ENCODE assay signal across 21 cellular contexts in genomic region chr6:36523936-36524499, GRCh38.
"Had no signal": no experiment of that assay in that cellular context is flagged by ENCODE, and none has a peak within 500 bp of the region (broad histone marks: within the 10 kb centered on the region; RNA-seq: fewer than 3 reads in every experiment).

No MANE protein-coding gene starts in this region.

- H3K27me3 ChIP-seq: ascending aorta, esophagus muscularis mucosa, gastroesophageal sphincter, heart left ventricle, ovary, upper lobe of left lung had no signal

- H3K4me3 ChIP-seq: ascending aorta, esophagus muscularis mucosa, gastroesophageal sphincter, heart left ventricle, ovary, psoas muscle, thoracic aorta, upper lobe of left lung had no signal

- H3K4me3 Mint-ChIP-seq: activated B cell treated with CpG ODN at 0.5 μM for 24 hours; activated CD4-positive, alpha-beta T cell treated with anti-CD3 and anti-CD28 coated beads, Interleukin-2, amount 10 ng/mL, durations not matched to agents 24 days and 14 days; naive thymus-derived CD8-positive, alpha-beta T cell had no signal

- H3K36me3 ChIP-seq: ovary had no signal

- FAIRE-seq: endothelial cell of umbilical vein, small intestine had no signal

- H3K9me3 ChIP-seq: ascending aorta, esophagus muscularis mucosa, gastroesophageal sphincter, heart left ventricle, ovary, psoas muscle, thoracic aorta, upper lobe of left lung had no signal

- H3K4me1 ChIP-seq: ascending aorta had no signal

- H3K27ac ChIP-seq: ascending aorta, esophagus muscularis mucosa, gastroesophageal sphincter, heart left ventricle, ovary, psoas muscle, thoracic aorta, upper lobe of left lung had no signal

- H3K27me3 Mint-ChIP-seq: activated B cell treated with CpG ODN at 0.5 μM for 24 hours; activated CD4-positive, alpha-beta T cell treated with anti-CD3 and anti-CD28 coated beads, Interleukin-2, amount 10 ng/mL, durations not matched to agents 24 days and 14 days; naive thymus-derived CD8-positive, alpha-beta T cell had no signal

- ATAC-seq: gastroesophageal sphincter; heart left ventricle; naive thymus-derived CD8-positive, alpha-beta T cell; psoas muscle; right cardiac atrium had no signal

- H3K9me3 Mint-ChIP-seq: activated B cell treated with CpG ODN at 0.5 μM for 24 hours; activated CD4-positive, alpha-beta T cell treated with anti-CD3 and anti-CD28 coated beads, Interleukin-2, amount 10 ng/mL, durations not matched to agents 24 days and 14 days; naive thymus-derived CD8-positive, alpha-beta T cell had no signal

- H3K27ac Mint-ChIP-seq: activated B cell treated with CpG ODN at 0.5 μM for 24 hours; activated CD4-positive, alpha-beta T cell treated with anti-CD3 and anti-CD28 coated beads, Interleukin-2, amount 10 ng/mL, durations not matched to agents 24 days and 14 days had no signal

- DNase-seq: activated B cell treated with CpG ODN at 0.5 μM for 24 hours; activated CD4-positive, alpha-beta T cell treated with anti-CD3 and anti-CD28 coated beads, Interleukin-2, amount 10 ng/mL, durations not matched to agents 24 days and 14 days; activated CD8-positive, alpha-beta memory T cell treated with anti-CD3 and anti-CD28 coated beads, Interleukin-2, amount 50 U/mL, for 4 hours; activated gamma-delta T cell treated with Interleukin-2 at 50 U/mL for 16 hours; activated T-cell treated with anti-CD3 and anti-CD28 coated beads, Interleukin-2, amount 50 U/mL, for 48 hours; cortex of kidney; heart left ventricle; kidney glomerular epithelial cell; mesenchymal stem cell; naive thymus-derived CD8-positive, alpha-beta T cell; ovary; psoas muscle; right cardiac atrium; small intestine; stimulated activated CD4-positive, alpha-beta T cell treated with anti-CD3 and anti-CD28 coated beads, Interleukin-4, amount 100 ng/mL, for 1 hour; upper lobe of left lung had no signal
